ENCODE assay signal across 8 cellular contexts in the genomic region with DNA sequence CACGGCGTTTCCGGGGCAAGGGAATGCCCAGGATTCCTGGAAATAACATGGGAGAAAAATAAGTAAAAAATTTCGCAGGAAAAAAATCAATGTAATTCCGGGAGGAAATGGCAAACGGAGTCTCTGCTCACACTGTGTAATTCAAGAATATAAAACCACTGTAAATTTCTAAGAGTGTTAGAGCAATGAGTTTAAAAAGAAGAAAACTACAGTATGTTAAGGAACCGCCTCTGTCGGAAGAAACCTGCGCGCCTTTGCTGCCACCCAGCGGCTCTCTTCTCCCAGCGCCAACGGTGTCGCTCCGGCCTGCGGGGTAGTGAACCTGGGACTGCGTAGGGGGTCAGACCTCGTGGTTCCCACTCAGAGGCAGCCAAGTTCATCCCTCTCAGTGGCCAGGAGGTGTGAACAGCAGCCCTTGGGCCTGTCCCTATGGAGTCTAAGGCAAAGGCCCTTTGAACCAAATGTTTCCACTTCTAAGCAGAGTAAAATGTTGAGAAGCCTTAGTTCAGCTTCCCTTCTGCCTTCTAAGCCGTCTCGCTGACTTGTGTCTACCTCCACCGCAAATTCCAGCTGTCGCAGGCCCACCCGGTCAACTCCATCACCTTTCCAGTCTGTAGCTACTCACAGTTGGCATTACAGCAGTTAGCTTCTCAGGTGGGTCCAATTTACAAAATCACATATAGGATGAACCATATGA. TPM values are rescaled to one million over a fixed set of nuclear protein-coding genes. Genes with fewer than 3 reads are reported as not detected.
DNase-seq lines count a peak whose midpoint lies in the region; ATAC-seq and TF ChIP-seq lines count a peak whose summit lies in the region.

No MANE protein-coding gene starts in this region.

- peak; percentile 30 for DNase-seq in GM04503 (ENCODE audit: low read depth)
- DNase-seq in HCT116 (ENCODE audit: low read depth, low spot score) = peak; percentile 48
- peak; percentile 75 for DNase-seq in M059J (ENCODE audit: low read depth)
- DNase-seq in SJCRH30 = peak; percentile 78 to 89
- peak; percentile 60 to 79 (median 68) for DNase-seq in activated naive CD4-positive, alpha-beta T cell (lab: John Stamatoyannopoulos, UW)
- DNase-seq in foreskin melanocyte = peak; percentile 72
- peak; percentile 85 for DNase-seq in superior temporal gyrus (ENCODE audit: extremely low spot score)

- intact Hi-C loops in HCT116 (cut with micrococcal nuclease) = loop anchor here (1.0 kb wide), 1 partner anchor 73 kb away; no protein-coding TSS in a partner anchor

- H3K4me1 ChIP-seq in HCT116 (ENCODE audit: control insufficient read depth in 1 of 2, insufficient read depth in 2 of 2, low read length in 2 of 2) (peaks cover 3 to 14% of the 10 kb centered on the region in 2 experiments; a peak in 3 of 4 replicates), SJCRH30 (peaks cover 4% of the 10 kb centered on the region), neutrophil (ENCODE audit: control insufficient read depth in 1 of 2, insufficient read depth in 1 of 2, low read depth in 1 of 2, low read length in 1 of 2) (peaks cover 81 to 87% of the 10 kb centered on the region in 2 experiments)

- RAD21 ChIA-PET in HCT116 (lab: Charles Lee; ENCODE audit: low non-redundant PET in 1 of 2, low total read pairs in 2 of 2, uncharacterized antibody in 2 of 2, unreplicated experiment in 2 of 2) = interaction anchor here (1.1 to 1.2 kb wide), 2 partner anchors 73 kb away, joined by 4 to 9 read pairs; no protein-coding TSS in a partner anchor

- no TSS peak for BruUV-seq in HCT116 (replicated peaks; lab: Mats Ljungman, UMichigan)

- H3K4me2 ChIP-seq in HCT116 (ENCODE audit: low read length) = peak overlapping the region; percentile 99

- peak overlapping the region; percentile 64 to 83 for H3K4me3 ChIP-seq in HCT116 (replicated peaks in 1 of 2; ENCODE audit: low read depth in 1 of 2, low read length in 2 of 2)
- peak overlapping the region; percentile 80 for H3K4me3 ChIP-seq in SJCRH30
- peak overlapping the region; percentile 78 to 83 for H3K4me3 ChIP-seq in neutrophil (ENCODE audit: low read depth in 1 of 2, low read length in 1 of 2)

- H3K79me2 ChIP-seq in HCT116 (ENCODE audit: insufficient read depth, low read length) = no peaks in the 10 kb centered on the region

- no peaks in the 10 kb centered on the region for H3K9me2 ChIP-seq in HCT116 (ENCODE audit: insufficient read depth)

- peak overlapping the region; percentile 95 for H2AFZ ChIP-seq in HCT116 (ENCODE audit: low read depth, low read length, poor library complexity, severe bottlenecking)

- TF ChIP-seq RAD21 in HCT116 (IDR thresholded peaks at IDR 0.05; ENCODE audit: low read depth) = peak; percentile 88

- CTCF ChIA-PET in HCT116 (lab: Charles Lee) = interaction anchor here (3.2 kb wide), 1 partner anchor 73 kb away, joined by 11 read pairs; no protein-coding TSS in a partner anchor

- H3K9me3 ChIP-seq in HCT116 (ENCODE audit: control insufficient read depth in 1 of 2, insufficient read depth in 1 of 2, low read depth in 1 of 2, low read length in 2 of 2) (no peaks in the 10 kb centered on the region), SJCRH30 (replicated peaks) (no peaks in the 10 kb centered on the region), neutrophil (no peaks in the 10 kb centered on the region)

- peak; percentile 73 to 91 (median 89) for TF ChIP-seq CTCF in HCT116 (IDR thresholded peaks at IDR 0.05 in 2 of 3, conservative IDR thresholded peaks at IDR 0.05 in 1 of 3; ENCODE audit: borderline replicate concordance in 1 of 3, insufficient read depth in 1 of 3, low read depth in 2 of 3, low read length in 2 of 3)
- TF ChIP-seq CTCF in neutrophil (IDR thresholded peaks at IDR 0.05) = peak; percentile 82

- POLR2A ChIA-PET in HCT116 (lab: Charles Lee) = no interaction called here

- peak; percentile 86 for ATAC-seq in HCT116

- no peaks in the 10 kb centered on the region for H4K20me1 ChIP-seq in HCT116 (ENCODE audit: insufficient read depth)

- H3K36me3 ChIP-seq in HCT116 (ENCODE audit: control insufficient read depth in 1 of 2, insufficient read depth in 2 of 2, low read length in 2 of 2) (no peaks in the 10 kb centered on the region), SJCRH30 (no peaks in the 10 kb centered on the region), neutrophil (peaks cover 9% of the 10 kb centered on the region)

- H3K27me3 ChIP-seq in HCT116 (ENCODE audit: insufficient read depth, low read length) (no peaks in the 10 kb centered on the region), SJCRH30 (no peaks in the 10 kb centered on the region), neutrophil (no peaks in the 10 kb centered on the region)

- H3K27ac ChIP-seq in HCT116 (ENCODE audit: low read depth, low read length) (peak overlapping the region; percentile 58), SJCRH30 (peak overlapping the region; percentile 70), neutrophil (peak overlapping the region; percentile 96)

- peak overlapping the region; percentile 67 for H3K9ac ChIP-seq in HCT116 (ENCODE audit: low read length)

- no peak for TF ChIP-seq POLR2A in HCT116 (IDR thresholded peaks at IDR 0.05; ENCODE audit: borderline replicate concordance, extremely low read depth, insufficient read depth, insufficient read length)

TF ChIP-seq in HCT116, 20 proteins besides CTCF, POLR2A, EP300 and RAD21:
- TF ChIP-seq, protein P1, sequence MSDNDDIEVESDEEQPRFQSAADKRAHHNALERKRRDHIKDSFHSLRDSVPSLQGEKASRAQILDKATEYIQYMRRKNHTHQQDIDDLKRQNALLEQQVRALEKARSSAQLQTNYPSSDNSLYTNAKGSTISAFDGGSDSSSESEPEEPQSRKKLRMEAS (IDR thresholded peaks at IDR 0.05) = peak; percentile 55
- TF ChIP-seq SRF (IDR thresholded peaks at IDR 0.05; ENCODE audit: low read depth) = no peak

RNA-seq across cellular contexts. Expression of a gene that starts 0.9 kb away (rescaled TPM):
- 8.8 TPM for total RNA-seq in HCT116 (2021; ENCODE audit: unreplicated experiment)
- 5.1 and 5.4 TPM in 2 replicates for polyA plus RNA-seq in HCT116 (2012)
- total RNA-seq in M059J (2014; rRNA removed; shearing (Covaris generic)) = 2.3 and 9.0 TPM in 2 replicates
- 7.0 and 12.2 TPM in 2 replicates for total RNA-seq in SJCRH30 (2014; rRNA removed; shearing (Covaris generic))

RNA-seq across cellular contexts. Expression of a gene that starts 28.4 kb away (rescaled TPM):
- 15.3 TPM for total RNA-seq in HCT116 (2021; ENCODE audit: unreplicated experiment)
- 12.3 and 13.4 TPM in 2 replicates for polyA plus RNA-seq in HCT116 (2012)
- 12.2 and 23.2 TPM in 2 replicates for total RNA-seq in M059J (2014; rRNA removed; shearing (Covaris generic))
- 11.2 and 11.3 TPM in 2 replicates for total RNA-seq in SJCRH30 (2014; rRNA removed; shearing (Covaris generic))

RNA-seq across cellular contexts. Expression of a gene that starts 28.5 kb away (rescaled TPM):
- 15.1 TPM for total RNA-seq in HCT116 (2021; ENCODE audit: unreplicated experiment)
- polyA plus RNA-seq in HCT116 (2012) = 7.5 and 8.1 TPM in 2 replicates
- 15.3 and 18.0 TPM in 2 replicates for total RNA-seq in M059J (2014; rRNA removed; shearing (Covaris generic))
- total RNA-seq in SJCRH30 (2014; rRNA removed; shearing (Covaris generic)) = 7.3 and 7.6 TPM in 2 replicates

Comparison
In these comparisons a context has a peak if more than half of its experiments do, and no peak if none do; other contexts are left out.
1. Peak in every context shown above with its lines: DNase-seq, ATAC-seq, H3K4me3 ChIP-seq and H3K27ac ChIP-seq.
2. DNase-seq: peak in every context shown above with its lines; median percentile 85 in superior temporal gyrus; 84 in SJCRH30; 75 in M059J; 72 in foreskin melanocyte; 68 in activated naive CD4-positive, alpha-beta T cell; 48 in HCT116; 30 in GM04503.